19 cellular contexts compared by ENCODE assay signal in the genomic region with DNA sequence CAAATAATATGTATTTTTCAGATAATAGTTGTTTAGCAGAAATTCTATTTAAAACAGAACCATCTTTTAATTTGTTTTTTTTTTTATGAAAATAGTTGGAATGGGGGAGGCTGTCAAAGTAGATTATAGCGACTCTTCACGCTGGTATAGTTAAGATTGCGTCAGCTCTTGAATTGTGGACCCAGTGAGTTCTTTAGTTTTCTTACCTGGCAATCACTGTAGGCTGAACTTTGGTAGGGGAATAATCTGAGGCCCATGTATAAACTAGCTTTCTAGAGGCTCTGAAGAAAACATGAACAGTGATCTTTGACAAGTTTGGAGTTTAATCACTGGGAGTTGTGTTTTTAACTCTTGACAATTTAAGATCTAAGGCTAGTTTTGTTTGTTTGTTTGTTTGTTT.
DNase-seq lines count a peak whose midpoint lies in the region; ATAC-seq and TF ChIP-seq lines count a peak whose summit lies in the region.
"Had no signal": no experiment of that assay in that cellular context is flagged by ENCODE, and none has a peak within 500 bp of the region (broad histone marks: within the 10 kb centered on the region; RNA-seq: fewer than 3 reads in every experiment).

No MANE protein-coding gene starts in this region.

- no peak for ATAC-seq in HG02973 (IDR thresholded peaks at IDR 0.05; ENCODE audit: unreplicated experiment)
- ATAC-seq: A549 had no signal

- H4K20me1 ChIP-seq in neural cell (ENCODE audit: insufficient read depth), result no peaks in the 10 kb centered on the region
- H4K20me1 ChIP-seq: BLaER1 treated with 17β-estradiol and CSF1 and Interleukin-3, amounts not matched to agents 10 nM and 100 nM had no signal

- DNase-seq in SIG-M5 treated with dmso at 0.1 percent for 504 hours (lab: John Stamatoyannopoulos, UW; ENCODE audit: unreplicated experiment) (no peak), NCI-H146 (lab: John Stamatoyannopoulos, UW) (no peak)
- DNase-seq: 8988T; ACHN; AML-193; Calu3; CD4-positive, alpha-beta memory T cell; GF-D8; GM23248; H7; HCEC 1CT had no signal

- TF ChIP-seq RAD21 in liver (IDR thresholded peaks at IDR 0.05) (no peak), neural cell (conservative IDR thresholded peaks at IDR 0.05) (no peak)

- H3K4me3 ChIP-seq in endocrine pancreas (ENCODE audit: control insufficient read depth, insufficient read depth, low read length) (peak overlapping the region; percentile 34), liver (ENCODE audit: low read depth in 1 of 3, low read length in 3 of 3) (no peak overlapping the region), neural cell (ENCODE audit: low read length) (no peak overlapping the region)
- H3K4me3 ChIP-seq: A549; BLaER1 treated with 17β-estradiol and CSF1 and Interleukin-3, amounts not matched to agents 10 nM and 100 nM; GM23248 had no signal

- no peaks in the 10 kb centered on the region for H3K27me3 ChIP-seq in endocrine pancreas (ENCODE audit: control insufficient read depth, insufficient read depth, low read length)
- H3K27me3 ChIP-seq in liver (ENCODE audit: control insufficient read depth in 4 of 4, insufficient read depth in 4 of 4, low read length in 3 of 4), result no peaks in the 10 kb centered on the region
- no peaks in the 10 kb centered on the region for H3K27me3 ChIP-seq in neural cell (ENCODE audit: insufficient read depth, low read depth, low read length)
- H3K27me3 ChIP-seq: BE2C; BLaER1 treated with 17β-estradiol and CSF1 and Interleukin-3, amounts not matched to agents 10 nM and 100 nM had no signal

- H3K27ac ChIP-seq in 22Rv1, result peak overlapping the region; percentile 50
- H3K27ac ChIP-seq in liver (ENCODE audit: low read depth in 1 of 2, low read length in 2 of 2), result no peak overlapping the region
- peak overlapping the region; percentile 19 for H3K27ac ChIP-seq in neural cell (ENCODE audit: low read length)
- H3K27ac ChIP-seq: A549; BLaER1 treated with 17β-estradiol and CSF1 and Interleukin-3, amounts not matched to agents 10 nM and 100 nM; GM23248 had no signal

- H3K9ac ChIP-seq in endocrine pancreas (ENCODE audit: control insufficient read depth, insufficient read depth, low read length) (no peak overlapping the region), liver (ENCODE audit: low read depth in 1 of 2, low read length in 2 of 2) (no peak overlapping the region), neural cell (ENCODE audit: low read length) (no peak overlapping the region)
- H3K9ac ChIP-seq: BLaER1 treated with 17β-estradiol and CSF1 and Interleukin-3, amounts not matched to agents 10 nM and 100 nM; GM23248 had no signal

- H3K36me3 ChIP-seq in endocrine pancreas (ENCODE audit: control insufficient read depth, insufficient read depth, low read length) (no peaks in the 10 kb centered on the region), liver (ENCODE audit: control insufficient read depth in 4 of 4, insufficient read depth in 3 of 4, low read depth in 1 of 4, low read length in 3 of 4) (peaks cover 0 to 23% (median 14%) of the 10 kb centered on the region in 4 donors), neural cell (ENCODE audit: insufficient read depth, low read length) (no peaks in the 10 kb centered on the region)
- H3K36me3 ChIP-seq: BE2C had no signal

- H3K4me1 ChIP-seq in endocrine pancreas (ENCODE audit: control insufficient read depth, insufficient read depth, low read length), result peaks cover 16% of the 10 kb centered on the region
- peaks cover 0 to 4% (median 0%) of the 10 kb centered on the region in 4 donors for H3K4me1 ChIP-seq in liver (ENCODE audit: control insufficient read depth in 4 of 4, insufficient read depth in 4 of 4, low read length in 3 of 4)
- H3K4me1 ChIP-seq: A549 had no signal

- TF ChIP-seq CTCF in 22Rv1 (IDR thresholded peaks at IDR 0.05), result no peak
- TF ChIP-seq CTCF in liver (IDR thresholded peaks at IDR 0.05; ENCODE audit: low read depth, low read length, missing input control), result no peak
- TF ChIP-seq CTCF in neural cell (IDR thresholded peaks at IDR 0.05; ENCODE audit: poor library complexity, severe bottlenecking), result no peak

- no peaks in the 10 kb centered on the region for H3K79me2 ChIP-seq in neural cell (replicated peaks; ENCODE audit: insufficient read depth, low read length)

- H3K4me2 ChIP-seq in neural cell (ENCODE audit: low read length), result peak overlapping the region; percentile 33
- H3K4me2 ChIP-seq: A549 had no signal

- H2AFZ ChIP-seq in neural cell (ENCODE audit: low read depth, low read length), result no peak overlapping the region
- H2AFZ ChIP-seq: GM23248 had no signal

- no peak for TF ChIP-seq EP300 in neural cell (conservative IDR thresholded peaks at IDR 0.05; ENCODE audit: poor library complexity, severe bottlenecking)

- peaks cover 5% of the 10 kb centered on the region for H3F3A ChIP-seq in neural cell (ENCODE audit: insufficient read depth, low read length, poor library complexity, severe bottlenecking)

- H3K9me3 ChIP-seq in endocrine pancreas (ENCODE audit: control insufficient read depth, low read length) (no peaks in the 10 kb centered on the region), liver (ENCODE audit: control insufficient read depth in 4 of 4, low read length in 3 of 4) (no peaks in the 10 kb centered on the region), neural cell (ENCODE audit: low read length) (no peaks in the 10 kb centered on the region)
- H3K9me3 ChIP-seq: A549, BE2C had no signal

- 81% methylated on average over 3 of the region's 3 CpGs for WGBS in liver

- no peaks in the 10 kb centered on the region for H3K9me2 ChIP-seq in neural cell (ENCODE audit: insufficient read depth, low read length)

TF ChIP-seq in liver, 16 proteins besides CTCF, POLR2A, EP300 and RAD21:
- TF ChIP-seq FOXA2 (IDR thresholded peaks at IDR 0.05) (no peak), HNF4A (conservative IDR thresholded peaks at IDR 0.05) (peak in 1 of 2 donors; percentile 53)
- TF ChIP-seq, protein P1, sequence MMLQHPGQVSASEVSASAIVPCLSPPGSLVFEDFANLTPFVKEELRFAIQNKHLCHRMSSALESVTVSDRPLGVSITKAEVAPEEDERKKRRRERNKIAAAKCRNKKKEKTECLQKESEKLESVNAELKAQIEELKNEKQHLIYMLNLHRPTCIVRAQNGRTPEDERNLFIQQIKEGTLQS (IDR thresholded peaks at IDR 0.05), result peak; percentile 28

TF ChIP-seq in neural cell, 6 proteins besides CTCF, POLR2A, EP300 and RAD21:
- TF ChIP-seq SMC3 (conservative IDR thresholded peaks at IDR 0.05; ENCODE audit: poor library complexity), result no peak
- TF ChIP-seq POLR2AphosphoS5 (IDR thresholded peaks at IDR 0.05), result no peak
- TF ChIP-seq, protein P2, sequence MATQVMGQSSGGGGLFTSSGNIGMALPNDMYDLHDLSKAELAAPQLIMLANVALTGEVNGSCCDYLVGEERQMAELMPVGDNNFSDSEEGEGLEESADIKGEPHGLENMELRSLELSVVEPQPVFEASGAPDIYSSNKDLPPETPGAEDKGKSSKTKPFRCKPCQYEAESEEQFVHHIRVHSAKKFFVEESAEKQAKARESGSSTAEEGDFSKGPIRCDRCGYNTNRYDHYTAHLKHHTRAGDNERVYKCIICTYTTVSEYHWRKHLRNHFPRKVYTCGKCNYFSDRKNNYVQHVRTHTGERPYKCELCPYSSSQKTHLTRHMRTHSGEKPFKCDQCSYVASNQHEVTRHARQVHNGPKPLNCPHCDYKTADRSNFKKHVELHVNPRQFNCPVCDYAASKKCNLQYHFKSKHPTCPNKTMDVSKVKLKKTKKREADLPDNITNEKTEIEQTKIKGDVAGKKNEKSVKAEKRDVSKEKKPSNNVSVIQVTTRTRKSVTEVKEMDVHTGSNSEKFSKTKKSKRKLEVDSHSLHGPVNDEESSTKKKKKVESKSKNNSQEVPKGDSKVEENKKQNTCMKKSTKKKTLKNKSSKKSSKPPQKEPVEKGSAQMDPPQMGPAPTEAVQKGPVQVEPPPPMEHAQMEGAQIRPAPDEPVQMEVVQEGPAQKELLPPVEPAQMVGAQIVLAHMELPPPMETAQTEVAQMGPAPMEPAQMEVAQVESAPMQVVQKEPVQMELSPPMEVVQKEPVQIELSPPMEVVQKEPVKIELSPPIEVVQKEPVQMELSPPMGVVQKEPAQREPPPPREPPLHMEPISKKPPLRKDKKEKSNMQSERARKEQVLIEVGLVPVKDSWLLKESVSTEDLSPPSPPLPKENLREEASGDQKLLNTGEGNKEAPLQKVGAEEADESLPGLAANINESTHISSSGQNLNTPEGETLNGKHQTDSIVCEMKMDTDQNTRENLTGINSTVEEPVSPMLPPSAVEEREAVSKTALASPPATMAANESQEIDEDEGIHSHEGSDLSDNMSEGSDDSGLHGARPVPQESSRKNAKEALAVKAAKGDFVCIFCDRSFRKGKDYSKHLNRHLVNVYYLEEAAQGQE (IDR thresholded peaks at IDR 0.05; ENCODE audit: borderline replicate concordance), result no peak
- TF ChIP-seq TAF1 (IDR thresholded peaks at IDR 0.05; ENCODE audit: low read depth), result no peak
- TF ChIP-seq MXI1 (conservative IDR thresholded peaks at IDR 0.05; ENCODE audit: poor library complexity, severe bottlenecking), result no peak
- no peak for TF ChIP-seq EZH2 (IDR thresholded peaks at IDR 0.05; ENCODE audit: borderline replicate concordance, insufficient read depth, low read length, poor library complexity, severe bottlenecking)

Comparison
In these comparisons a context has a peak if more than half of its experiments do, and no peak if none do; other contexts are left out.
1. H3K27ac ChIP-seq: peak in 22Rv1 (single experiment) and neural cell (single experiment); none in liver (0 of 2).